ENCODE assay signal across 20 cellular contexts in the genomic region with DNA sequence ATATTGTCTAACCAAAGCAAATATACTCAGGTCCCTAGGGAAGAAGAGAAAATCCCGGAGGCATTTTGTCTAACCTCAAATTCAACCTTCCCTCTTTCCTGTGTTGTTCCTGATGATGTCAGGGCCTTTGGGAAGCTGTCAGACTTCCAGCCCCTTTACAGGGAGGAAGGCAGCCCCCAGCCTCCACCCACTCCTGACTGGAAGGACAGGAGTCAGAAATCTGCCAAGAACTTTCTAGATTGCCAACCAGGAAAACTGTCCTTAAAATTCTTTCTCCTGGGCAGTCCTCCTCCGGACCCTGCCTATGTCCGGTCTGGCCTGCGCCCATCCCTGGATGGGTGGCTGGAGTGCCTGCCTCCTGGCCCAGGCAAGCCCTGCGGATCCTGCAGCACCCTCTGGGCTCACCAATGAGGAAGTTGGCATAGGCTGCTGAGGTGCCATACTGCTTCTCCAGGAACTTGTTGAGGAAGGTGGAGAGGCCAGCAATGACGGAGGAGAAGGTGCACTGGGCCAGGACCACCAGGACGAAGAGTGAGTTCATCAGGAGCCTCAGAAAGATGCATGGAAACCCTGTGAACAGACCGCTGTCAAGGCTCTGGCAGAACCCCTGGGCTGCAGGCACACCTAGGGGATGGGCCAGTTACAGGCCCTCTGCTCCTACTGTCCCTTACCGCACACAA. TPM values are rescaled to one million over a fixed set of nuclear protein-coding genes. Genes with fewer than 3 reads are reported as not detected.
DNase-seq lines count a peak whose midpoint lies in the region; ATAC-seq and TF ChIP-seq lines count a peak whose summit lies in the region.
"Had no signal": no experiment of that assay in that cellular context is flagged by ENCODE, and none has a peak within 500 bp of the region (broad histone marks: within the 10 kb centered on the region; RNA-seq: fewer than 3 reads in every experiment).

No MANE protein-coding gene starts in this region.

- peaks cover 14% of the 10 kb centered on the region for H3K4me1 ChIP-seq in body of pancreas
- H3K4me1 ChIP-seq in left ventricle myocardium inferior: peaks cover 65% of the 10 kb centered on the region

- H3K27me3 Mint-ChIP-seq in activated CD4-positive, alpha-beta memory T cell treated with anti-CD3 and anti-CD28 coated beads, Interleukin-2, amount 10 ng/mL, durations not matched to agents 7 days and 5 days: peaks cover 3% of the 10 kb centered on the region

- peaks cover 4% of the 10 kb centered on the region for H3K4me1 Mint-ChIP-seq in activated CD4-positive, alpha-beta memory T cell treated with anti-CD3 and anti-CD28 coated beads, Interleukin-2, amount 10 ng/mL, durations not matched to agents 7 days and 5 days

- 80 to 88% methylated on average over 7 to 9 of the region's 9 CpGs for WGBS in body of pancreas, 2 donors

- intact Hi-C loops in body of pancreas (cut with DNase I): no loop called here
- intact Hi-C loops in left ventricle myocardium inferior (cut with micrococcal nuclease): loop anchor here (5.0 kb wide), 1 partner anchor 44 kb away; no protein-coding TSS in a partner anchor
- intact Hi-C loops in posterior vena cava (cut with DNase I): no loop called here

- H3K4me3 Mint-ChIP-seq in activated CD4-positive, alpha-beta memory T cell treated with anti-CD3 and anti-CD28 coated beads, Interleukin-2, amount 10 ng/mL, durations not matched to agents 7 days and 5 days: no peak overlapping the region
- H3K4me3 Mint-ChIP-seq: activated naive CD8-positive, alpha-beta T cell treated with anti-CD3 and anti-CD28 coated beads, Interleukin-2, amount 10 ng/mL, durations not matched to agents 7 days and 5 days; stimulated activated naive CD8-positive, alpha-beta T cell treated with anti-CD3 and anti-CD28 coated beads, Interleukin-15, Interleukin-2, amounts not matched to agents 100 ng/mL and 50 ng/mL, for 24 hours had no signal

- DNase-seq in body of pancreas: no peak
- DNase-seq in left ventricle myocardium inferior: no peak
- peak; percentile 49 for DNase-seq in posterior vena cava (ENCODE audit: low spot score)
- DNase-seq in activated CD4-positive, alpha-beta memory T cell treated with anti-CD3 and anti-CD28 coated beads, Interleukin-2, amount 10 ng/mL, durations not matched to agents 7 days and 5 days: no peak
- no peak for DNase-seq in activated CD8-positive, alpha-beta memory T cell treated with anti-CD3 and anti-CD28 coated beads, Interleukin-2, amount 50 U/mL, for 48 hours
- DNase-seq: activated CD4-positive, alpha-beta T cell treated with anti-CD3 and anti-CD28 coated beads for 4 hours; activated CD8-positive, alpha-beta memory T cell treated with anti-CD3 and anti-CD28 coated beads for 24 hours; activated gamma-delta T cell; activated naive CD8-positive, alpha-beta T cell treated with anti-CD3 and anti-CD28 coated beads, Interleukin-2, amount 10 ng/mL, durations not matched to agents 7 days and 5 days; activated T-cell treated with anti-CD3 and anti-CD28 coated beads, Interleukin-2, amount 50 U/mL, for 1 hour; cerebellar nuclear complex; mesendoderm; NCI-H1436; NCI-H510A; tibial artery had no signal

- no peaks in the 10 kb centered on the region for H3K9me3 ChIP-seq in body of pancreas
- H3K9me3 ChIP-seq in left ventricle myocardium inferior (replicated peaks): no peaks in the 10 kb centered on the region
- H3K9me3 ChIP-seq: prostate gland, tibial artery had no signal

- no peak for TF ChIP-seq POLR2A in body of pancreas (IDR thresholded peaks at IDR 0.05)

- TF ChIP-seq CTCF in C4-2B (conservative IDR thresholded peaks at IDR 0.05) (no peak), body of pancreas (IDR thresholded peaks at IDR 0.05) (no peak), left ventricle myocardium inferior (IDR thresholded peaks at IDR 0.05; ENCODE audit: borderline replicate concordance) (no peak)

- H3K27me3 ChIP-seq in body of pancreas (no peaks in the 10 kb centered on the region), left ventricle myocardium inferior (ENCODE audit: low read depth) (no peaks in the 10 kb centered on the region)
- H3K27me3 ChIP-seq: tibial artery had no signal

- CTCF ChIA-PET in activated CD4-positive, alpha-beta memory T cell treated with anti-CD3 and anti-CD28 coated beads, Interleukin-2, amount 10 ng/mL, durations not matched to agents 7 days and 5 days (lab: Charles Lee): no interaction called here

- no peak overlapping the region for H3K27ac Mint-ChIP-seq in activated CD4-positive, alpha-beta memory T cell treated with anti-CD3 and anti-CD28 coated beads, Interleukin-2, amount 10 ng/mL, durations not matched to agents 7 days and 5 days
- H3K27ac Mint-ChIP-seq: activated naive CD8-positive, alpha-beta T cell treated with anti-CD3 and anti-CD28 coated beads, Interleukin-2, amount 10 ng/mL, durations not matched to agents 7 days and 5 days; stimulated activated naive CD8-positive, alpha-beta T cell treated with anti-CD3 and anti-CD28 coated beads, Interleukin-15, Interleukin-2, amounts not matched to agents 100 ng/mL and 50 ng/mL, for 24 hours had no signal

- no peaks in the 10 kb centered on the region for H3K9me3 Mint-ChIP-seq in activated CD4-positive, alpha-beta memory T cell treated with anti-CD3 and anti-CD28 coated beads, Interleukin-2, amount 10 ng/mL, durations not matched to agents 7 days and 5 days
- H3K9me3 Mint-ChIP-seq: activated naive CD8-positive, alpha-beta T cell treated with anti-CD3 and anti-CD28 coated beads, Interleukin-2, amount 10 ng/mL, durations not matched to agents 7 days and 5 days; stimulated activated naive CD8-positive, alpha-beta T cell treated with anti-CD3 and anti-CD28 coated beads, Interleukin-15, Interleukin-2, amounts not matched to agents 100 ng/mL and 50 ng/mL, for 24 hours had no signal

- H3K36me3 ChIP-seq in body of pancreas (replicated peaks in 1 of 2; ENCODE audit: insufficient read depth in 1 of 2, low read depth in 2 of 2) (no peaks in the 10 kb centered on the region), left ventricle myocardium inferior (no peaks in the 10 kb centered on the region)
- H3K36me3 ChIP-seq: prostate gland, tibial artery had no signal

- H3K27ac ChIP-seq in C4-2B: peak overlapping the region; percentile 11
- peak overlapping the region in 1 of 4 donors; percentile 48 for H3K27ac ChIP-seq in body of pancreas
- peak overlapping the region; percentile 84 for H3K27ac ChIP-seq in left ventricle myocardium inferior (replicated peaks)
- H3K27ac ChIP-seq: prostate gland, tibial artery had no signal

- no peaks in the 10 kb centered on the region for H3K36me3 Mint-ChIP-seq in activated CD4-positive, alpha-beta memory T cell treated with anti-CD3 and anti-CD28 coated beads, Interleukin-2, amount 10 ng/mL, durations not matched to agents 7 days and 5 days (ENCODE audit: low read depth)
- H3K36me3 Mint-ChIP-seq: activated naive CD8-positive, alpha-beta T cell treated with anti-CD3 and anti-CD28 coated beads, Interleukin-2, amount 10 ng/mL, durations not matched to agents 7 days and 5 days had no signal

- peak; percentile 23 for ATAC-seq in body of pancreas
- ATAC-seq in GM18858 (IDR thresholded peaks at IDR 0.05; ENCODE audit: unreplicated experiment): no peak
- ATAC-seq: GM12878 had no signal

- H3K4me3 ChIP-seq in body of pancreas (no peak overlapping the region), left ventricle myocardium inferior (no peak overlapping the region)
- H3K4me3 ChIP-seq: GM12878, prostate gland, tibial artery had no signal

- POLR2A ChIA-PET in activated CD4-positive, alpha-beta memory T cell treated with anti-CD3 and anti-CD28 coated beads, Interleukin-2, amount 10 ng/mL, durations not matched to agents 7 days and 5 days (lab: Charles Lee): no interaction called here

RNA-seq across cellular contexts. Expression of gene RAB6B, which starts 52.6 kb away (rescaled TPM):
- total RNA-seq in body of pancreas (1 to 10 TPM; 2.6 to 3.0 TPM), left ventricle myocardium inferior (59.1 TPM), posterior vena cava (1 to 10 TPM; 6.9 to 8.9 TPM)
- 1 to 10 TPM; 3.3 to 4.5 TPM for total RNA-seq in activated CD4-positive, alpha-beta memory T cell treated with anti-CD3 and anti-CD28 coated beads, Interleukin-2, amount 10 ng/mL, durations not matched to agents 7 days and 5 days
- total RNA-seq: GM12878 had no signal
